In the genomic region with DNA sequence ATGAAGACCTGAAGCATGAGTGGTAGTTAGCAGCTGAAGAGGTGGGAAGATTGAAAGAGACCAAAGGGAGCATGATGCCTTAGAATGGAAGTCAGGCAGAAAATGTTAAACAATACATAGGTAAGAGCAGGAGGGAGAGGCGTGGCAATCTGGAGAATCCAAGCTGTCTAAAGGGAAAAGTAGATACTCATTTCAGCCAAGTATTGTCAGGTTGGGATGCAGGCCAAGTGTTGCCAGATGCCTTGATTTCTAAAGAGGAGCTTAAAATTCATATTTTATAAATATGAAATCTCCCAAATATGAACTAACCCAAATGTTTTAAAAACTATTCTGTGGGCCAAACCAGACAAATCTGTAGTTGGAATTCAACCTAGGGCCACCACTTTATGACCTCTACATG, we compare ENCODE assay signal across 17 cellular contexts. TPM values are rescaled to one million over a fixed set of nuclear protein-coding genes. Genes with fewer than 3 reads are reported as not detected.
DNase-seq lines count a peak whose midpoint lies in the region; ATAC-seq and TF ChIP-seq lines count a peak whose summit lies in the region.
"Had no signal": no experiment of that assay in that cellular context is flagged by ENCODE, and none has a peak within 500 bp of the region (broad histone marks: within the 10 kb centered on the region; RNA-seq: fewer than 3 reads in every experiment).

No MANE protein-coding gene starts in this region.

- no peaks in the 10 kb centered on the region for H3K36me3 ChIP-seq in CD8-positive, alpha-beta T cell (ENCODE audit: insufficient read depth, low read length)
- H3K36me3 ChIP-seq: pancreas, spleen, vagina had no signal

- no peak for TF ChIP-seq CTCF in CD8-positive, alpha-beta T cell (IDR thresholded peaks at IDR 0.05)

- H3K9me3 ChIP-seq in CD8-positive, alpha-beta T cell (ENCODE audit: low read length), result no peaks in the 10 kb centered on the region
- H3K9me3 ChIP-seq: pancreas, spleen, vagina had no signal

- DNase-seq in activated CD4-positive, alpha-beta T cell treated with anti-CD3 and anti-CD28 coated beads, Interleukin-2, amount 10 ng/mL, durations not matched to agents 7 days and 5 days, result no peak
- DNase-seq in activated CD4-positive, alpha-beta T cell treated with anti-CD3 and anti-CD28 coated beads for 48 hours, result no peak
- no peak for DNase-seq in CD8-positive, alpha-beta T cell
- DNase-seq in NCI-H446 treated with DMSO at 0.1 percent for 48 hours (lab: John Stamatoyannopoulos, UW) (peak; percentile 51), immature natural killer cell (no peak), NAMALWA (ENCODE audit: low spot score) (no peak)
- DNase-seq: activated effector memory CD4-positive, alpha-beta T cell treated with anti-CD3 and anti-CD28 coated beads, Interleukin-2, amount 50 U/mL, for 16 hours; Calu3; effector CD8-positive, alpha-beta T cell; pancreas; spleen; stimulated activated naive CD4-positive, alpha-beta T cell had no signal

- no peak overlapping the region for H3K4me3 ChIP-seq in CD8-positive, alpha-beta T cell (ENCODE audit: low read depth, low read length)
- H3K4me3 ChIP-seq: pancreas, spleen, vagina had no signal

- peak overlapping the region; percentile 6 for H3K27ac Mint-ChIP-seq in activated CD4-positive, alpha-beta T cell treated with anti-CD3 and anti-CD28 coated beads, Interleukin-2, amount 10 ng/mL, durations not matched to agents 7 days and 5 days
- peak overlapping the region; percentile 74 for H3K27ac Mint-ChIP-seq in CD8-positive, alpha-beta T cell
- peak overlapping the region in 5 of 6 donors; percentile 6 to 74 (median 29) for H3K27ac Mint-ChIP-seq in immature natural killer cell

- no peak overlapping the region for H3K27ac ChIP-seq in CD8-positive, alpha-beta T cell (ENCODE audit: low read depth, low read length)
- H3K27ac ChIP-seq: pancreas, vagina had no signal

- no peak overlapping the region for H3K4me3 Mint-ChIP-seq in activated CD4-positive, alpha-beta T cell treated with anti-CD3 and anti-CD28 coated beads, Interleukin-2, amount 10 ng/mL, durations not matched to agents 7 days and 5 days
- H3K4me3 Mint-ChIP-seq in CD8-positive, alpha-beta T cell, result no peak overlapping the region
- no peak overlapping the region for H3K4me3 Mint-ChIP-seq in immature natural killer cell

- no peaks in the 10 kb centered on the region for H3K36me3 Mint-ChIP-seq in activated CD4-positive, alpha-beta T cell treated with anti-CD3 and anti-CD28 coated beads, Interleukin-2, amount 10 ng/mL, durations not matched to agents 7 days and 5 days (ENCODE audit: low read depth)
- H3K36me3 Mint-ChIP-seq in CD8-positive, alpha-beta T cell, result peaks cover 7% of the 10 kb centered on the region
- H3K36me3 Mint-ChIP-seq in immature natural killer cell, result no peaks in the 10 kb centered on the region

- no peaks in the 10 kb centered on the region for H3K27me3 ChIP-seq in CD8-positive, alpha-beta T cell (ENCODE audit: insufficient read depth, low read length)
- H3K27me3 ChIP-seq: pancreas, vagina had no signal

- peaks cover 61% of the 10 kb centered on the region for H3K4me1 Mint-ChIP-seq in activated CD4-positive, alpha-beta T cell treated with anti-CD3 and anti-CD28 coated beads, Interleukin-2, amount 10 ng/mL, durations not matched to agents 7 days and 5 days
- peaks cover 64% of the 10 kb centered on the region for H3K4me1 Mint-ChIP-seq in CD8-positive, alpha-beta T cell (ENCODE audit: low read depth)
- H3K4me1 Mint-ChIP-seq in immature natural killer cell, result peaks cover 53 to 76% of the 10 kb centered on the region in 2 donors

- H3K27me3 Mint-ChIP-seq in activated CD4-positive, alpha-beta T cell treated with anti-CD3 and anti-CD28 coated beads, Interleukin-2, amount 10 ng/mL, durations not matched to agents 7 days and 5 days, result peaks cover under 1% of the 10 kb centered on the region
- H3K27me3 Mint-ChIP-seq in CD8-positive, alpha-beta T cell (ENCODE audit: low read depth), result no peaks in the 10 kb centered on the region
- peaks cover 2 to 5% (median 5%) of the 10 kb centered on the region in 3 donors for H3K27me3 Mint-ChIP-seq in immature natural killer cell (ENCODE audit: low read depth in 3 of 3)

- POLR2A ChIA-PET in activated CD4-positive, alpha-beta T cell treated with anti-CD3 and anti-CD28 coated beads, Interleukin-2, amount 10 ng/mL, durations not matched to agents 7 days and 5 days (lab: Charles Lee), result no interaction called here
- POLR2A ChIA-PET in CD8-positive, alpha-beta T cell (lab: Charles Lee), result no interaction called here

- peaks cover 19% of the 10 kb centered on the region for H3K4me1 ChIP-seq in CD8-positive, alpha-beta T cell (ENCODE audit: insufficient read depth, low read length)

- CTCF ChIA-PET in activated CD4-positive, alpha-beta T cell treated with anti-CD3 and anti-CD28 coated beads, Interleukin-2, amount 10 ng/mL, durations not matched to agents 7 days and 5 days (lab: Charles Lee), result no interaction called here
- CTCF ChIA-PET in CD8-positive, alpha-beta T cell (lab: Charles Lee), result no interaction called here

- intact Hi-C loops in CD8-positive, alpha-beta T cell (cut with DNase I, micrococcal nuclease), result loop anchor here (5.0 to 10.0 kb wide), 3 partner anchors 363 to 498 kb away; a partner anchor contains a TSS

- ATAC-seq in CD8-positive, alpha-beta T cell, result no peak
- no peak for ATAC-seq in GM19035 (IDR thresholded peaks at IDR 0.05; ENCODE audit: unreplicated experiment)
- no peak for ATAC-seq in HG02938 (IDR thresholded peaks at IDR 0.05; ENCODE audit: unreplicated experiment)
- ATAC-seq: HepG2, left lobe of liver, pancreas had no signal

- H3K9me3 Mint-ChIP-seq in activated CD4-positive, alpha-beta T cell treated with anti-CD3 and anti-CD28 coated beads, Interleukin-2, amount 10 ng/mL, durations not matched to agents 7 days and 5 days, result no peaks in the 10 kb centered on the region
- H3K9me3 Mint-ChIP-seq in CD8-positive, alpha-beta T cell, result no peaks in the 10 kb centered on the region
- H3K9me3 Mint-ChIP-seq in immature natural killer cell, result no peaks in the 10 kb centered on the region

RNA-seq across cellular contexts. Expression of a gene that starts 4.2 kb away (rescaled TPM):
- total RNA-seq in activated CD4-positive, alpha-beta T cell treated with anti-CD3 and anti-CD28 coated beads, Interleukin-2, amount 10 ng/mL, durations not matched to agents 7 days and 5 days, result 10 to 100 TPM; 15.0 to 15.9 TPM
- total RNA-seq in CD8-positive, alpha-beta T cell, result 10 to 100 TPM; 10.9 to 12.4 TPM
- polyA plus RNA-seq in immature natural killer cell, result 10 to 100 TPM; 55.2 to 96.2 (median 95.6) TPM

Comparison
In these comparisons a context has a peak if more than half of its experiments do, and no peak if none do; other contexts are left out.
1. H3K27ac Mint-ChIP-seq: peak in every context shown above with its lines; median percentile 74 in CD8-positive, alpha-beta T cell; 29 in immature natural killer cell; 6 in activated CD4-positive, alpha-beta T cell treated with anti-CD3 and anti-CD28 coated beads, Interleukin-2, amount 10 ng/mL, durations not matched to agents 7 days and 5 days.